In the genomic region with DNA sequence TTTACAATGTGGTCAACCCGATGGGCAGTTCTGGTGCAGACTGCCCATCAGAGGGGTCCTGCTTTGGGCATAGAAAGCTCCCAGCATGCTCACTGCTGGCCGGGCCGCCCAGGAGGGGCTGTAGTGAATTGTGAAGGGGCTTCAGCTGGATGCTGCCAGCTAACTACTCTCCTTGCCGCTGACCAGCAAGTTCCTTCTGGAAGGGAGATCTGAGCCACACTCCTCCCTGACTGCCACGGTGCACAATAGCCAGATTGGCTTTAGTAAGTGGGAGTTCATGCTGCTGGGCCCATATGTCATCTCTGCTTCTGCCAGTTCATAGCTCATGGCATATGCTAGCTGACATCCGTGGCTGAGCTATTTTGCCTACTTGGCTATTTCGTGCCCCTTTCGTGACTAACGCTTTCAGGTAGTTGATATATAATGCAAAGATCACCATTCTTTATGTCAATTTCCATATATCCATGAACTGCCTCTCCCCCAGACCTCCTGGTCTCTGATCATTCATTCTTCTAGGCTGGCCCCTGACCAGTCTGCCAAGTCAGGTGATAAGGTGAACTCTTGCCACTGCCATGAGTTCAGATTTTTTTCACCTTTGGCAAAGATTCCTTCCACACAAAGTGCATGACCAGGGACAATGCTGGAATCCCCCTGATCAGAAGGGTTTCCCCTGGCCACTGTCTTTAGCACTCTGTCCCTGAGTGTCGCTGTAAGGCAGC, we compare ENCODE assay signal across 1 cellular context.
TF ChIP-seq lines count a peak whose summit lies in the region.

No MANE protein-coding gene starts in this region.

TF ChIP-seq in HepG2, 621 proteins besides CTCF, POLR2A, EP300 and RAD21 (continued from another document):
- no peak for TF ChIP-seq PAX8 (CRISPR knock-in tag; IDR thresholded peaks at IDR 0.05; ENCODE audit: borderline replicate concordance)
- TF ChIP-seq TBP (CRISPR knock-in tag; IDR thresholded peaks at IDR 0.05), result no peak
- TF ChIP-seq, protein P1, sequence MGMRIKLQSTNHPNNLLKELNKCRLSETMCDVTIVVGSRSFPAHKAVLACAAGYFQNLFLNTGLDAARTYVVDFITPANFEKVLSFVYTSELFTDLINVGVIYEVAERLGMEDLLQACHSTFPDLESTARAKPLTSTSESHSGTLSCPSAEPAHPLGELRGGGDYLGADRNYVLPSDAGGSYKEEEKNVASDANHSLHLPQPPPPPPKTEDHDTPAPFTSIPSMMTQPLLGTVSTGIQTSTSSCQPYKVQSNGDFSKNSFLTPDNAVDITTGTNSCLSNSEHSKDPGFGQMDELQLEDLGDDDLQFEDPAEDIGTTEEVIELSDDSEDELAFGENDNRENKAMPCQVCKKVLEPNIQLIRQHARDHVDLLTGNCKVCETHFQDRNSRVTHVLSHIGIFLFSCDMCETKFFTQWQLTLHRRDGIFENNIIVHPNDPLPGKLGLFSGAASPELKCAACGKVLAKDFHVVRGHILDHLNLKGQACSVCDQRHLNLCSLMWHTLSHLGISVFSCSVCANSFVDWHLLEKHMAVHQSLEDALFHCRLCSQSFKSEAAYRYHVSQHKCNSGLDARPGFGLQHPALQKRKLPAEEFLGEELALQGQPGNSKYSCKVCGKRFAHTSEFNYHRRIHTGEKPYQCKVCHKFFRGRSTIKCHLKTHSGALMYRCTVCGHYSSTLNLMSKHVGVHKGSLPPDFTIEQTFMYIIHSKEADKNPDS (CRISPR knock-in tag; IDR thresholded peaks at IDR 0.05), result no peak
- TF ChIP-seq MAFK (conservative IDR thresholded peaks at IDR 0.05 in 1 of 2, IDR thresholded peaks at IDR 0.05 in 1 of 2; ENCODE audit: low read length in 2 of 2), result peak; percentile 47 to 63
- no peak for TF ChIP-seq SIX1 (CRISPR knock-in tag; IDR thresholded peaks at IDR 0.05; ENCODE audit: borderline replicate concordance)
